Comparison of ENCODE assay signal across 23 cellular contexts in genomic region chr9:20592673-20593072, GRCh38. TPM values are rescaled to one million over a fixed set of nuclear protein-coding genes. Genes with fewer than 3 reads are reported as not detected.
A peak's percentile ranks its signal among the peaks of the same experiment; 100 is the strongest.
DNase-seq lines count a peak whose midpoint lies in the region; ATAC-seq, FAIRE-seq and TF ChIP-seq lines count a peak whose summit lies in the region.
"Had no signal": no experiment of that assay in that cellular context is flagged by ENCODE, and none has a peak within 500 bp of the region (broad histone marks: within the 10 kb centered on the region; RNA-seq: fewer than 3 reads in every experiment).

No MANE protein-coding gene starts in this region.

- POLR2A ChIA-PET in A549 (lab: Yijun Ruan, JAX) = no interaction called here

- CTCF ChIA-PET in A549 (lab: Yijun Ruan, JAX) = no interaction called here

- 14% methylated on average over 1 of the region's 1 CpG for WGBS in A549 (ENCODE audit: missing lambda C conversion rate)

- peaks cover 30% of the 10 kb centered on the region for H3K4me1 Mint-ChIP-seq in activated T-helper 1 cell treated with anti-CD3 and anti-CD28 coated beads, Interleukin-12 subunit alpha, Interleukin-12 subunit beta, Interleukin-2, Interleukin-4 antibody, amounts not matched to agents 30 ng/mL and 10 ng/mL and 1 ng/mL, durations not matched to agents 14 hours and 24 hours and 36 hours (ENCODE audit: low read depth)
- H3K4me1 Mint-ChIP-seq: activated B cell treated with CpG ODN at 0.5 μM for 24 hours, CD14-positive monocyte had no signal

- no peak for TF ChIP-seq EP300 in A549 (IDR thresholded peaks at IDR 0.05)

- TF ChIP-seq RAD21 in A549 (conservative IDR thresholded peaks at IDR 0.05 in 1 of 2, IDR thresholded peaks at IDR 0.05 in 1 of 2) = no peak

- no peak for TF ChIP-seq POLR2A in A549 (IDR thresholded peaks at IDR 0.05; ENCODE audit: low read length)

- H3K9me3 Mint-ChIP-seq in activated T-helper 1 cell treated with anti-CD3 and anti-CD28 coated beads, Interleukin-12 subunit alpha, Interleukin-12 subunit beta, Interleukin-2, Interleukin-4 antibody, amounts not matched to agents 30 ng/mL and 10 ng/mL and 1 ng/mL, durations not matched to agents 14 hours and 24 hours and 36 hours = peaks cover 3% of the 10 kb centered on the region
- H3K9me3 Mint-ChIP-seq: activated B cell treated with CpG ODN at 0.5 μM for 24 hours, natural killer cell had no signal

- H3K27me3 ChIP-seq in SJSA1 (replicated peaks) (no peaks in the 10 kb centered on the region), kidney epithelial cell (ENCODE audit: control insufficient read depth, insufficient read depth, low read length) (no peaks in the 10 kb centered on the region)
- H3K27me3 ChIP-seq: SJCRH30, upper lobe of right lung had no signal

- ATAC-seq in A549 = peak in 1 of 2 experiments; percentile 56; a peak in 3 of 6 replicates
- ATAC-seq: natural killer cell, upper lobe of right lung had no signal

- peak; percentile 72 for FAIRE-seq in A549 (lab: Jason Lieb, UNC)

- H3K36me3 Mint-ChIP-seq in activated T-helper 1 cell treated with anti-CD3 and anti-CD28 coated beads, Interleukin-12 subunit alpha, Interleukin-12 subunit beta, Interleukin-2, Interleukin-4 antibody, amounts not matched to agents 30 ng/mL and 10 ng/mL and 1 ng/mL, durations not matched to agents 14 hours and 24 hours and 36 hours (ENCODE audit: low read depth) = peaks cover 18% of the 10 kb centered on the region
- H3K36me3 Mint-ChIP-seq: CD14-positive monocyte, natural killer cell had no signal

- H3K4me1 ChIP-seq in A549 (peaks cover 28% of the 10 kb centered on the region), SJSA1 (replicated peaks) (peaks cover 31% of the 10 kb centered on the region)
- H3K4me1 ChIP-seq: parathyroid adenoma, SJCRH30, upper lobe of right lung had no signal

- DNase-seq in A549 (ENCODE audit: low read depth in 1 of 2, low spot score in 1 of 2) (no peak), HCEC 1CT (peak; percentile 80), SJSA1 (ENCODE audit: low read depth in 1 of 2, low spot score in 2 of 2) (no peak), kidney epithelial cell (ENCODE audit: low read depth) (peak; percentile 32), HuH-7 (ENCODE audit: low spot score) (no peak), middle frontal gyrus (ENCODE audit: extremely low spot score, low spot score) (no peak)
- no peak for DNase-seq in stimulated activated CD4-positive, alpha-beta T cell treated with anti-CD3 and anti-CD28 coated beads, Interleukin-2, amount 100 ng/mL, for 24 hours
- no peak for DNase-seq in activated T-helper 1 cell treated with anti-CD3 and anti-CD28 coated beads, Interleukin-12 subunit alpha, Interleukin-12 subunit beta, Interleukin-2, Interleukin-4 antibody, amounts not matched to agents 30 ng/mL and 10 ng/mL and 1 ng/mL, durations not matched to agents 14 hours and 24 hours and 36 hours (ENCODE audit: low spot score)
- DNase-seq: activated B cell treated with CpG ODN at 0.5 μM for 24 hours; activated CD4-positive, alpha-beta memory T cell treated with anti-CD3 and anti-CD28 coated beads for 36 hours; activated naive CD4-positive, alpha-beta T cell treated with anti-CD3 and anti-CD28 coated beads for 36 hours; anterior cingulate cortex; effector memory CD4-positive, alpha-beta T cell; hippocampal formation; mesendoderm; natural killer cell; NCI-H1436 treated with DMSO at 0.1 percent for 48 hours; SJCRH30; upper lobe of right lung had no signal

- H3K4me3 Mint-ChIP-seq in activated T-helper 1 cell treated with anti-CD3 and anti-CD28 coated beads, Interleukin-12 subunit alpha, Interleukin-12 subunit beta, Interleukin-2, Interleukin-4 antibody, amounts not matched to agents 30 ng/mL and 10 ng/mL and 1 ng/mL, durations not matched to agents 14 hours and 24 hours and 36 hours = no peak overlapping the region
- H3K4me3 Mint-ChIP-seq: activated B cell treated with CpG ODN at 0.5 μM for 24 hours; activated CD4-positive, alpha-beta memory T cell treated with anti-CD3 and anti-CD28 coated beads for 36 hours; activated naive CD4-positive, alpha-beta T cell treated with anti-CD3 and anti-CD28 coated beads for 36 hours; CD14-positive monocyte; natural killer cell; stimulated activated naive CD8-positive, alpha-beta T cell treated with anti-CD3 and anti-CD28 coated beads, Interleukin-15, Interleukin-2, amounts not matched to agents 100 ng/mL and 50 ng/mL, for 24 hours; T-helper 2 cell treated with Interferon-gamma antibody and Interleukin-4, amounts not matched to agents 5 μg/mL and 100 μg/mL, for 36 hours had no signal

- H3K27ac Mint-ChIP-seq in activated T-helper 1 cell treated with anti-CD3 and anti-CD28 coated beads, Interleukin-12 subunit alpha, Interleukin-12 subunit beta, Interleukin-2, Interleukin-4 antibody, amounts not matched to agents 30 ng/mL and 10 ng/mL and 1 ng/mL, durations not matched to agents 14 hours and 24 hours and 36 hours = no peak overlapping the region
- H3K27ac Mint-ChIP-seq: activated B cell treated with CpG ODN at 0.5 μM for 24 hours; activated CD4-positive, alpha-beta memory T cell treated with anti-CD3 and anti-CD28 coated beads for 36 hours; activated naive CD4-positive, alpha-beta T cell treated with anti-CD3 and anti-CD28 coated beads for 36 hours; CD14-positive monocyte; natural killer cell; stimulated activated naive CD8-positive, alpha-beta T cell treated with anti-CD3 and anti-CD28 coated beads, Interleukin-15, Interleukin-2, amounts not matched to agents 100 ng/mL and 50 ng/mL, for 24 hours; T-helper 2 cell treated with Interferon-gamma antibody and Interleukin-4, amounts not matched to agents 5 μg/mL and 100 μg/mL, for 36 hours had no signal

- no peak for TF ChIP-seq CTCF in A549 (IDR thresholded peaks at IDR 0.05)
- no peak for TF ChIP-seq CTCF in kidney epithelial cell (IDR thresholded peaks at IDR 0.05; ENCODE audit: insufficient read depth, low read length, poor library complexity, severe bottlenecking)

- H3K36me3 ChIP-seq in SJSA1 (no peaks in the 10 kb centered on the region), kidney epithelial cell (ENCODE audit: control insufficient read depth, insufficient read depth, low read length) (no peaks in the 10 kb centered on the region)
- H3K36me3 ChIP-seq: SJCRH30, upper lobe of right lung had no signal

- H3K4me2 ChIP-seq in A549 = peak overlapping the region; percentile 57

- H3K27ac ChIP-seq in A549 = peak overlapping the region in 1 of 2 experiments; percentile 65; a peak in 1 of 6 replicates
- peak overlapping the region; percentile 78 for H3K27ac ChIP-seq in SJSA1
- H3K27ac ChIP-seq: parathyroid adenoma, SJCRH30, upper lobe of right lung had no signal

- no peaks in the 10 kb centered on the region for H3K9me3 ChIP-seq in A549
- H3K9me3 ChIP-seq in SJSA1 (replicated peaks) = no peaks in the 10 kb centered on the region
- H3K9me3 ChIP-seq: SJCRH30, upper lobe of right lung had no signal

- no peaks in the 10 kb centered on the region for H3K27me3 Mint-ChIP-seq in activated T-helper 1 cell treated with anti-CD3 and anti-CD28 coated beads, Interleukin-12 subunit alpha, Interleukin-12 subunit beta, Interleukin-2, Interleukin-4 antibody, amounts not matched to agents 30 ng/mL and 10 ng/mL and 1 ng/mL, durations not matched to agents 14 hours and 24 hours and 36 hours (ENCODE audit: insufficient read depth)
- H3K27me3 Mint-ChIP-seq: activated CD4-positive, alpha-beta memory T cell treated with anti-CD3 and anti-CD28 coated beads for 36 hours; stimulated activated naive CD8-positive, alpha-beta T cell treated with anti-CD3 and anti-CD28 coated beads, Interleukin-15, Interleukin-2, amounts not matched to agents 100 ng/mL and 50 ng/mL, for 24 hours had no signal

- no peak overlapping the region for H3K4me3 ChIP-seq in A549
- H3K4me3 ChIP-seq in SJSA1 = no peak overlapping the region
- H3K4me3 ChIP-seq in kidney epithelial cell (ENCODE audit: low read depth, low read length) = no peak overlapping the region
- H3K4me3 ChIP-seq: SJCRH30, upper lobe of right lung had no signal

- intact Hi-C loops in activated T-helper 1 cell treated with anti-CD3 and anti-CD28 coated beads, Interleukin-12 subunit alpha, Interleukin-12 subunit beta, Interleukin-2, Interleukin-4 antibody, amounts not matched to agents 30 ng/mL and 10 ng/mL and 1 ng/mL, durations not matched to agents 14 hours and 24 hours and 36 hours (cut with micrococcal nuclease) = no loop called here

TF ChIP-seq in A549, 52 proteins besides CTCF, POLR2A, EP300 and RAD21:
- TF ChIP-seq NR3C1 (IDR thresholded peaks at IDR 0.05) = no peak
- TF ChIP-seq TP53 (CRISPR knock-in tag; IDR thresholded peaks at IDR 0.05) = no peak
- no peak for TF ChIP-seq EHMT2 (IDR thresholded peaks at IDR 0.05; ENCODE audit: low read depth)
- TF ChIP-seq FOSL2 (IDR thresholded peaks at IDR 0.05) = no peak
- TF ChIP-seq FOSL2 (CRISPR knock-in tag; IDR thresholded peaks at IDR 0.05) = no peak
- no peak for TF ChIP-seq RARB (CRISPR knock-in tag; IDR thresholded peaks at IDR 0.05)
- no peak for TF ChIP-seq HOXA7 (CRISPR knock-in tag; IDR thresholded peaks at IDR 0.05)
- TF ChIP-seq ZSCAN20 (CRISPR knock-in tag; IDR thresholded peaks at IDR 0.05) = no peak
- no peak for TF ChIP-seq CHD4 (IDR thresholded peaks at IDR 0.05; ENCODE audit: borderline replicate concordance)
- TF ChIP-seq HOXB5 (CRISPR knock-in tag; IDR thresholded peaks at IDR 0.05) = no peak
- no peak for TF ChIP-seq ATOH8 (CRISPR knock-in tag; IDR thresholded peaks at IDR 0.05; ENCODE audit: low read depth)
- no peak for TF ChIP-seq BHLHE40 (IDR thresholded peaks at IDR 0.05; ENCODE audit: low read depth, low read length)

RNA-seq across cellular contexts. Expression of gene MLLT3, which starts 29.6 kb away (rescaled TPM):
- polyA plus RNA-seq in A549 (2011; rRNA removed) = 47.6 and 50.8 TPM in 2 replicates
- 9.0 and 10.1 TPM in 2 replicates for polyA plus RNA-seq in A549 (2012; cell fraction: cytosol; rRNA removed)
- polyA plus RNA-seq in A549 (2012; cell fraction: nucleus; rRNA removed) = 3.3 and 3.6 TPM in 2 replicates
- polyA plus RNA-seq in A549 (2017; fragmentation: RNase III; extraction: RNeasy Plus Mini Kit Qiagen cat#74134 plus additional on column Dnase treatment) = 13.0 to 15.3 TPM (median 14.3 TPM) in 3 replicates
- 23.0 and 23.6 TPM in 2 replicates for polyA minus RNA-seq in A549 (2011; rRNA and poly(A)+ RNA removed)
- total RNA-seq in SJSA1 (2014; rRNA removed; shearing (Covaris generic)) = 9.4 and 13.9 TPM in 2 replicates
- 16.2 and 32.4 TPM in 2 replicates for total RNA-seq in kidney epithelial cell
- total RNA-seq in activated T-helper 1 cell treated with anti-CD3 and anti-CD28 coated beads, Interleukin-12 subunit alpha, Interleukin-12 subunit beta, Interleukin-2, Interleukin-4 antibody, amounts not matched to agents 30 ng/mL and 10 ng/mL and 1 ng/mL, durations not matched to agents 14 hours and 24 hours and 36 hours = 33.8 and 36.4 TPM in 2 replicates

Comparison
In these comparisons a context has a peak if more than half of its experiments do, and no peak if none do; other contexts are left out.
1. DNase-seq: peak in HCEC 1CT (single experiment) and kidney epithelial cell (single experiment); none in A549 (0 of 2), SJSA1 (0 of 2), stimulated activated CD4-positive, alpha-beta T cell treated with anti-CD3 and anti-CD28 coated beads, Interleukin-2, amount 100 ng/mL, for 24 hours (0 of 2), HuH-7 (single experiment), middle frontal gyrus (single experiment) and activated T-helper 1 cell treated with anti-CD3 and anti-CD28 coated beads, Interleukin-12 subunit alpha, Interleukin-12 subunit beta, Interleukin-2, Interleukin-4 antibody, amounts not matched to agents 30 ng/mL and 10 ng/mL and 1 ng/mL, durations not matched to agents 14 hours and 24 hours and 36 hours (single experiment).